In the genomic region with DNA sequence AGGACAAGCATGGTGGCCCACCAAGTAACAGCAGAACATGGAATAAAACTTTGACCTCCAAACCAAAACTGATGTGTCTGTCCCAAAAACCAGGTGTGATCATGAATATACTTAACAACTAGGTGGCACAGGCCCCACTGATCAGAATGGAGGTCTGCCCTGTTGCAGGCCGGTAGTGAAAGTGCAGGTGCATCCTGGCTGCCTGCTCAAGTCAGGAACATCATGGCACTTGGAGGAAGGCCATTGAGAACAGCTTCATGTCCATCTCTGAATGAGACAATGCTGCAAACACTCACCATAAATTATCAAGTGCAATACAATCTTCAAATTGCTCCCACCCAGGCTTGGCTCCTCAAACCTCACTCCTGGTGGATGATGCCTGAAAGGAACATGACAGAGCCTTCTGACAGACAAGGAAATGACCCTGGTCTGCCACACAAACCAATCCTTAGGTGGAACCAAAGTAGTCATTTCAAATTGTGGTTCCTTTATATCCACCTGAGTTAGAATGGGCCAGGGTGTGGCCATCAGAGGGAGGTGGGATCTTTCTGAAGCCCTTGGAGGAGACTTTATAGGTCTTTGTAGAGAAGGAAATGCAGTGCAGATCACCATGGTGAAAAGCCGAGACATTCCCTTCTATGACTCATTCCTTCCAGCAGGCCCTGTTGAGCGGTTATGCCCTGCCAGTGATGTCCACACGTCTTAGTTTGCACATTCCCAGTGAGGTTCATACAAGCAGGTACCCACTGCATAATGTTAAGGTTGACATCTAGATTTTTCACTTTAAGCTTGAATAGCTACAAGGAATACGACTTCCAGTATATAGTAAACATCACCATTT, we compare ENCODE assay signal across 11 cellular contexts. TPM values are rescaled to one million over a fixed set of nuclear protein-coding genes. Genes with fewer than 3 reads are reported as not detected.
DNase-seq lines count a peak whose midpoint lies in the region; ATAC-seq, FAIRE-seq and TF ChIP-seq lines count a peak whose summit lies in the region.
"Had no signal": no experiment of that assay in that cellular context is flagged by ENCODE, and none has a peak within 500 bp of the region (broad histone marks: within the 10 kb centered on the region; RNA-seq: fewer than 3 reads in every experiment).

No MANE protein-coding gene starts in this region.

- intact Hi-C loops in pancreas (cut with DNase I), result no loop called here

- no peak overlapping the region for H3K27ac ChIP-seq in pancreas

- TF ChIP-seq POLR2A in GM12892 (IDR thresholded peaks at IDR 0.05; ENCODE audit: low read depth, low read length) (no peak), erythroblast (IDR thresholded peaks at IDR 0.05; ENCODE audit: low read length) (no peak)

- ATAC-seq in pancreas (peak in 3 of 4 donors; percentile 29 to 36 (median 34)), GM19395 (IDR thresholded peaks at IDR 0.05; ENCODE audit: unreplicated experiment) (no peak), HG03439 (IDR thresholded peaks at IDR 0.05; ENCODE audit: unreplicated experiment) (no peak)

- no peaks in the 10 kb centered on the region for H3K27me3 ChIP-seq in pancreas

- DNase-seq in GM12892 (ENCODE audit: insufficient read length) (no peak), RKO (ENCODE audit: low spot score) (peak; percentile 47), erythroblast (lab: John Stamatoyannopoulos, UW) (peak; percentile 8 to 16), pancreas (no peak), nephron progenitor cell (no peak), hippocampal formation (lab: John Stamatoyannopoulos, UW) (no peak)
- DNase-seq: activated CD4-positive, alpha-beta T cell treated with anti-CD3 and anti-CD28 coated beads for 48 hours; activated naive CD8-positive, alpha-beta T cell treated with anti-CD3 and anti-CD28 coated beads, Interleukin-2, amount 10 ng/mL, durations not matched to agents 7 days and 5 days; NCI-H1092 treated with DMSO at 0.1 percent for 48 hours had no signal

- H3K4me1 ChIP-seq in pancreas, result peaks cover 0 to 12% (median 5%) of the 10 kb centered on the region in 3 donors

- no peak overlapping the region for H3K4me3 Mint-ChIP-seq in nephron progenitor cell
- H3K4me3 Mint-ChIP-seq: activated naive CD8-positive, alpha-beta T cell treated with anti-CD3 and anti-CD28 coated beads, Interleukin-2, amount 10 ng/mL, durations not matched to agents 7 days and 5 days had no signal

- H3K4me3 ChIP-seq in pancreas, result no peak overlapping the region

- FAIRE-seq in GM12892 (lab: Jason Lieb, UNC) (peak; percentile 56), pancreas (lab: Jason Lieb, UNC) (no peak)

- H3K27me3 Mint-ChIP-seq in nephron progenitor cell (ENCODE audit: low read depth, poor library complexity), result peaks cover 4% of the 10 kb centered on the region

- no peaks in the 10 kb centered on the region for H3K36me3 ChIP-seq in pancreas

- H3K27ac Mint-ChIP-seq in nephron progenitor cell, result no peak overlapping the region
- H3K27ac Mint-ChIP-seq: activated naive CD8-positive, alpha-beta T cell treated with anti-CD3 and anti-CD28 coated beads, Interleukin-2, amount 10 ng/mL, durations not matched to agents 7 days and 5 days had no signal

- peaks cover 18% of the 10 kb centered on the region for H3K4me1 Mint-ChIP-seq in nephron progenitor cell
- H3K4me1 Mint-ChIP-seq: activated naive CD8-positive, alpha-beta T cell treated with anti-CD3 and anti-CD28 coated beads, Interleukin-2, amount 10 ng/mL, durations not matched to agents 7 days and 5 days had no signal

- no peaks in the 10 kb centered on the region for H3K36me3 Mint-ChIP-seq in nephron progenitor cell (ENCODE audit: low read depth)

- H3K9me3 ChIP-seq in pancreas, result no peaks in the 10 kb centered on the region

- 85 to 90% methylated on average over 5 of the region's 5 CpGs for WGBS in pancreas, 2 donors

- no peaks in the 10 kb centered on the region for H3K9me3 Mint-ChIP-seq in nephron progenitor cell

- TF ChIP-seq CTCF in pancreas (IDR thresholded peaks at IDR 0.05), result no peak
- TF ChIP-seq CTCF in nephron progenitor cell (IDR thresholded peaks at IDR 0.05), result no peak

RNA-seq across cellular contexts. Expression of a gene that starts 36.0 kb away (rescaled TPM):
- polyA plus RNA-seq in GM12892 (2012; ENCODE audit: missing spikeins), result 28.5 TPM
- 10 to 100 TPM in 1 of 6 donors, 1 to 10 TPM in 5; 2.7 to 14.5 (median 4.6) TPM for total RNA-seq in pancreas
- 1 to 10 TPM; 1.2 to 1.9 TPM for polyA plus RNA-seq in pancreas

Comparison
In these comparisons a context has a peak if more than half of its experiments do, and no peak if none do; other contexts are left out.
1. DNase-seq: peak in RKO (single experiment) and erythroblast (2 of 2); none in GM12892 (single experiment), pancreas (0 of 6), nephron progenitor cell (single experiment) and hippocampal formation (0 of 2).
2. ATAC-seq: peak in pancreas (3 of 4); none in GM19395 (single experiment) and HG03439 (single experiment).